Comparison of ENCODE assay signal across 7 cellular contexts in the genomic region with DNA sequence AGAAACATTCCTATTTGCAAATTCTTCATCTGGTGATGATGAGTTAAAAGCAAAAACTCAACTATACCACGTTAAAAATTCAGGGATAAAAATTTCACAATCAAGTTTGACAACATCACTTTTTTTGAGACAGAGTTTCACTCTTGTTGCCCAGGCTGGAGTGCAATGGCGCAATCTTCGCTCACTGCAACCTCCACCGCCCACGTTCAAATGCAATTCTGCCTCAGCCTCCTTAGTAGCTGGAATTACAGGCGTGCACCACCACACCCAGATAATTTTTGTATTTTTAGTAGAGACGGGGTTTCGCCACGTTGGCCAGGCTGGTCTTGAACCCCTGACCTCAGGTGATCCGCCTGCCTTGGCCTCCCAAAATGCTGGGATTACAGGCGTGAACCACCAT. TPM values are rescaled to one million over a fixed set of nuclear protein-coding genes. Genes with fewer than 3 reads are reported as not detected.
"Had no signal": no experiment of that assay in that cellular context is flagged by ENCODE, and none has a peak within 500 bp of the region (broad histone marks: within the 10 kb centered on the region; RNA-seq: fewer than 3 reads in every experiment).

No MANE protein-coding gene starts in this region.

RNA-seq across cellular contexts. Expression of gene PGBD5, which starts 19.4 kb away (rescaled TPM):
- total RNA-seq: activated B cell treated with CpG ODN at 0.5 μM for 24 hours; activated CD8-positive, alpha-beta T cell treated with anti-CD3 and anti-CD28 coated beads for 36 hours; activated naive CD4-positive, alpha-beta T cell treated with anti-CD3 and anti-CD28 coated beads for 36 hours; activated naive CD8-positive, alpha-beta T cell treated with anti-CD3 and anti-CD28 coated beads for 36 hours; activated T-helper 1 cell treated with anti-CD3 and anti-CD28 coated beads, Interleukin-12 subunit alpha, Interleukin-12 subunit beta, Interleukin-2, Interleukin-4 antibody, amounts not matched to agents 30 ng/mL and 10 ng/mL and 1 ng/mL, durations not matched to agents 14 hours and 24 hours and 36 hours; T-helper 17 cell; T-helper 2 cell treated with Interferon-gamma antibody and Interleukin-4, amounts not matched to agents 100 ng/mL and 5 ng/mL, for 36 hours had no signal
